In genomic region chr14:58244556-58245387, GRCh38 we compare ENCODE assay signal across 1 cellular context.
TF ChIP-seq lines count a peak whose summit lies in the region.

PSMA3 (plus strand) TSS chr14:58244843; CDS start chr14:58244921, 78 bp downstream.

TF ChIP-seq in A549, 52 proteins besides CTCF, POLR2A, EP300 and RAD21 (continued from another document):
- no peak for TF ChIP-seq REST (IDR thresholded peaks at IDR 0.05)
- peak; percentile 88 for TF ChIP-seq MAFK (IDR thresholded peaks at IDR 0.05; ENCODE audit: partially characterized antibody)
- no peak for TF ChIP-seq E2F6 (IDR thresholded peaks at IDR 0.05; ENCODE audit: borderline replicate concordance, low read depth)
- 0 out of 2 replicates have a peak, but pooled peaks have one; percentile 15 for TF ChIP-seq PBX3 (IDR thresholded peaks at IDR 0.05)
- no peak for TF ChIP-seq ZFP36 (IDR thresholded peaks at IDR 0.05; ENCODE audit: borderline replicate concordance, partially characterized antibody)
- TF ChIP-seq HMGXB4 (CRISPR knock-in tag; IDR thresholded peaks at IDR 0.05; ENCODE audit: borderline replicate concordance) = no peak; the same call in 1 of the 2 replicates
- TF ChIP-seq JUN (IDR thresholded peaks at IDR 0.05) = peak; percentile 55 to 77; a peak in 4 of 5 replicates
- no peak for TF ChIP-seq HOXB13 (CRISPR knock-in tag; IDR thresholded peaks at IDR 0.05; ENCODE audit: low read depth)
- TF ChIP-seq ELK1 (IDR thresholded peaks at IDR 0.05; ENCODE audit: low read depth, low read length) = no peak
- no peak for TF ChIP-seq HEYL (CRISPR knock-in tag; IDR thresholded peaks at IDR 0.05)
- TF ChIP-seq RCOR1 (IDR thresholded peaks at IDR 0.05; ENCODE audit: low read depth, low read length) = no peak
- no peak for TF ChIP-seq HDAC2 (IDR thresholded peaks at IDR 0.05)
- TF ChIP-seq CHD2 (IDR thresholded peaks at IDR 0.05; ENCODE audit: low read length, partially characterized antibody) = no peak
- TF ChIP-seq FOXS1 (CRISPR knock-in tag; IDR thresholded peaks at IDR 0.05) = no peak
- TF ChIP-seq KDM5A (IDR thresholded peaks at IDR 0.05) = no peak; the same call in none of the 2 replicates
- no peak for TF ChIP-seq ZC3H11A (IDR thresholded peaks at IDR 0.05)
- TF ChIP-seq RFX5 (IDR thresholded peaks at IDR 0.05) = no peak; the same call in 1 of the 2 replicates
- TF ChIP-seq JUNB (IDR thresholded peaks at IDR 0.05) = no peak
- TF ChIP-seq NR3C1 (IDR thresholded peaks at IDR 0.05) = no peak
- no peak for TF ChIP-seq MAZ (IDR thresholded peaks at IDR 0.05; ENCODE audit: borderline replicate concordance, low read depth, low read length)
